13 cellular contexts compared by ENCODE assay signal in genomic region chr12:95203477-95203843, GRCh38. TPM values are rescaled to one million over a fixed set of nuclear protein-coding genes. Genes with fewer than 3 reads are reported as not detected.
DNase-seq lines count a peak whose midpoint lies in the region; ATAC-seq, FAIRE-seq and TF ChIP-seq lines count a peak whose summit lies in the region.
"Had no signal": no experiment of that assay in that cellular context is flagged by ENCODE, and none has a peak within 500 bp of the region (broad histone marks: within the 10 kb centered on the region; RNA-seq: fewer than 3 reads in every experiment).

No MANE protein-coding gene starts in this region.

- no peak for FAIRE-seq in K562 (lab: Jason Lieb, UNC)

- CTCF ChIA-PET in K562 (lab: Yijun Ruan, JAX; ENCODE audit: low intra/inter-chr PET ratio), result no interaction called here

- 0 out of 2 replicates have a peak, but pooled peaks cover under 1% of the 10 kb centered on the region for H3K36me3 ChIP-seq in HUES6 (ENCODE audit: control insufficient read depth, insufficient read depth, low read length)
- no peaks in the 10 kb centered on the region; the same call in 2 of the 3 replicates for H3K36me3 ChIP-seq in K562 (ENCODE audit: control insufficient read depth, insufficient read depth, low read length)
- no peaks in the 10 kb centered on the region for H3K36me3 ChIP-seq in left lung
- H3K36me3 ChIP-seq in thoracic aorta, result no peaks in the 10 kb centered on the region

- peak overlapping the region; percentile 84; the same call in 1 of the 2 replicates for H3K4me2 ChIP-seq in K562 (ENCODE audit: insufficient read depth, low read length)

- H3K4me1 ChIP-seq in HUES6 (ENCODE audit: control insufficient read depth, insufficient read depth, low read length), result peaks cover 79% of the 10 kb centered on the region
- H3K4me1 ChIP-seq in K562 (replicated peaks in 1 of 2; ENCODE audit: control insufficient read depth in 2 of 2, insufficient read depth in 2 of 2, low read length in 2 of 2), result peaks cover 29 to 55% of the 10 kb centered on the region in 2 experiments
- peaks cover 26 to 56% of the 10 kb centered on the region in 2 donors for H3K4me1 ChIP-seq in left lung
- peaks cover 27 to 69% of the 10 kb centered on the region in 2 donors for H3K4me1 ChIP-seq in thoracic aorta (ENCODE audit: control insufficient read depth in 1 of 2, low read depth in 2 of 2)

- H3K79me2 ChIP-seq in K562 (ENCODE audit: control insufficient read depth, insufficient read depth, low read length), result peaks cover 62% of the 10 kb centered on the region

- no peaks in the 10 kb centered on the region for H4K20me1 ChIP-seq in K562 (replicated peaks; ENCODE audit: control insufficient read depth, insufficient read depth, low read length)

- H3K27me3 ChIP-seq in HUES6 (ENCODE audit: control insufficient read depth, insufficient read depth, low read length) (no peaks in the 10 kb centered on the region), K562 (ENCODE audit: control insufficient read depth in 2 of 2, insufficient read depth in 2 of 2, low read length in 2 of 2) (no peaks in the 10 kb centered on the region), left lung (no peaks in the 10 kb centered on the region), thoracic aorta (replicated peaks; ENCODE audit: insufficient read depth) (no peaks in the 10 kb centered on the region)

- TF ChIP-seq POLR2A in K562 (conservative IDR thresholded peaks at IDR 0.05), result no peak

- TF ChIP-seq RAD21 in K562 (CRISPR knock-in tag; conservative IDR thresholded peaks at IDR 0.05 in 1 of 2, IDR thresholded peaks at IDR 0.05 in 1 of 2), result no peak

- WGBS in K562 (ENCODE audit: insufficient coverage, low coverage, missing lambda C conversion rate), result 27% methylated on average over 1 of the region's 1 CpG

- no peak for TF ChIP-seq CTCF in K562 (IDR thresholded peaks at IDR 0.05 in 2 of 3, conservative IDR thresholded peaks at IDR 0.05 in 1 of 3; ENCODE audit: insufficient read depth in 2 of 3, low read depth in 1 of 3, low read length in 3 of 3)
- TF ChIP-seq CTCF in left lung (IDR thresholded peaks at IDR 0.05), result no peak
- TF ChIP-seq CTCF in thoracic aorta (IDR thresholded peaks at IDR 0.05), result no peak

- POLR2A ChIA-PET in K562 (lab: Yijun Ruan, JAX), result interaction anchor here (1.0 kb wide), 2 partner anchors 9 to 16 kb away, joined by 4 read pairs; no protein-coding TSS in a partner anchor

- no peak for ATAC-seq in K562
- no peak for ATAC-seq in left lung
- no peak for ATAC-seq in thoracic aorta (ENCODE audit: insufficient number of reproducible peaks, low FRiP score, low read depth)
- no peak for ATAC-seq in HG02678 (IDR thresholded peaks at IDR 0.05; ENCODE audit: unreplicated experiment)
- ATAC-seq: stimulated activated effector memory CD8-positive, alpha-beta T cell treated with anti-CD3 and anti-CD28 coated beads, Interleukin-12 subunit alpha, Interleukin-12 subunit beta, amount 100 ng/mL, for 72 hours had no signal

- H3K9me3 ChIP-seq in HUES6 (ENCODE audit: control insufficient read depth, insufficient read depth, low read depth, low read length) (no peaks in the 10 kb centered on the region), K562 (replicated peaks; ENCODE audit: control insufficient read depth, insufficient read depth, low read depth, low read length) (no peaks in the 10 kb centered on the region), left lung (no peaks in the 10 kb centered on the region), thoracic aorta (no peaks in the 10 kb centered on the region)

- peak overlapping the region; percentile 84; the same call in 1 of the 2 replicates for H2AFZ ChIP-seq in K562 (ENCODE audit: low read depth, low read length)

- no peaks in the 10 kb centered on the region for H3K9me1 ChIP-seq in K562 (ENCODE audit: control insufficient read depth, insufficient read depth, low read length)

- in situ Hi-C loops in K562 (cut with MboI), result no loop called here

- H3K4me3 ChIP-seq in HUES6 (ENCODE audit: low read depth, low read length), result no peak overlapping the region
- H3K4me3 ChIP-seq in K562, result no peak overlapping the region
- H3K4me3 ChIP-seq in left lung, result no peak overlapping the region
- no peak overlapping the region for H3K4me3 ChIP-seq in thoracic aorta

- no TSS peak for BruUV-seq in K562 (replicated peaks; lab: Mats Ljungman, UMichigan)

- H3K9ac ChIP-seq in HUES6 (ENCODE audit: low read length), result peak overlapping the region; percentile 5
- peak overlapping the region in 1 of 2 experiments; percentile 81; a peak in 2 of 4 replicates for H3K9ac ChIP-seq in K562 (ENCODE audit: insufficient read depth in 1 of 2, low read depth in 2 of 2, low read length in 2 of 2)

- no peak for DNase-seq in K562 (ENCODE audit: extremely low read depth in 1 of 4, low spot score in 3 of 4)
- DNase-seq in left lung, result no peak
- DNase-seq in thoracic aorta (ENCODE audit: low spot score), result no peak
- no peak for DNase-seq in NCI-H526 treated with DMSO at 0.1 percent for 48 hours (lab: John Stamatoyannopoulos, UW)
- no peak for DNase-seq in effector CD4-positive, alpha-beta T cell
- DNase-seq in T-helper 1 cell, result no peak
- DNase-seq: activated CD8-positive, alpha-beta memory T cell treated with anti-CD3 and anti-CD28 coated beads for 24 hours; NCI-H1048; NCI-H345; T-helper 9 cell had no signal

- no peak for TF ChIP-seq EP300 in K562 (IDR thresholded peaks at IDR 0.05; ENCODE audit: low read length)

- H3K27ac ChIP-seq in HUES6 (ENCODE audit: low read depth, low read length) (peak overlapping the region; percentile 69; the same call in 1 of the 2 replicates), K562 (ENCODE audit: extremely low read depth, low read depth, low read length) (peak overlapping the region; percentile 94), left lung (peak overlapping the region; percentile 62 to 79), thoracic aorta (peak overlapping the region; percentile 62 to 77)

- intact Hi-C loops in K562 (cut with micrococcal nuclease) (no loop called here), left lung (cut with DNase I) (no loop called here)

TF ChIP-seq in K562, 482 proteins besides CTCF, POLR2A, EP300 and RAD21:
- no peak for TF ChIP-seq ASH1L (IDR thresholded peaks at IDR 0.05; ENCODE audit: borderline replicate concordance, low read depth, partially characterized antibody)
- TF ChIP-seq ZNF395 (CRISPR knock-in tag; IDR thresholded peaks at IDR 0.05), result 0 out of 2 replicates have a peak, but pooled peaks have one; percentile 33

RNA-seq across cellular contexts. Expression of gene FGD6, which starts 13.8 kb away (rescaled TPM):
- 12.9 and 34.3 TPM in 2 replicates for total RNA-seq in K562 (2011; cell fraction: chromatin; rRNA removed; ENCODE audit: low replicate concordance)
- total RNA-seq in K562 (2011; cell fraction: nucleolus; rRNA removed), result 5.8 and 8.0 TPM in 2 replicates
- total RNA-seq in K562 (2011; cell fraction: nucleoplasm; rRNA removed), result 10.3 and 11.4 TPM in 2 replicates
- 4.7 and 6.4 TPM in 2 replicates for total RNA-seq in K562 (2014; rRNA removed)
- total RNA-seq in K562 (2014; rRNA removed; fragmentation: Illumina TruSeq; extraction: Trizol), result 7.6 and 9.5 TPM in 2 replicates
- total RNA-seq in K562 (2015; rRNA removed; fragmentation: Illumina TruSeq; extraction: Trizol), result 10.0 and 11.1 TPM in 2 replicates
- 6.7 and 8.1 TPM in 2 replicates for total RNA-seq in K562 (2021)
- polyA plus RNA-seq in K562 (2011; rRNA removed), result 4.3 and 5.8 TPM in 2 replicates
- polyA plus RNA-seq in K562 (2011; cell fraction: cytosol; rRNA removed), result 1.4 and 2.6 TPM in 2 replicates
- 3.3 and 5.2 TPM in 2 replicates for polyA plus RNA-seq in K562 (2011; cell fraction: nucleus; rRNA removed)
- polyA plus RNA-seq in K562 (2012), result 2.6 and 3.3 TPM in 2 replicates
- 4.6 and 5.5 TPM in 2 replicates for polyA plus RNA-seq in K562 (2014; fragmentation: Illumina TruSeq; extraction: Trizol)
- 1 to 10 TPM; 1.5 to 2.1 TPM for polyA plus RNA-seq in K562 (2014; fragmentation: Nextera tagmentation; extraction: Ambion mirVana)
- 4.9 and 5.0 TPM in 2 replicates for polyA plus RNA-seq in K562 (2014; rRNA removed)
- polyA minus RNA-seq in K562 (2011; rRNA and poly(A)+ RNA removed), result 17.9 and 23.0 TPM in 2 replicates
- polyA minus RNA-seq in K562 (2011; cell fraction: cytosol; rRNA and poly(A)+ RNA removed), result 6.0 and 10.7 TPM in 2 replicates
- polyA minus RNA-seq in K562 (2011; cell fraction: nucleus; rRNA and poly(A)+ RNA removed), result 7.0 and 11.2 TPM in 2 replicates
- total RNA-seq in left lung, result 10 to 100 TPM; 17.3 to 36.0 TPM
- total RNA-seq in thoracic aorta, result 1 to 10 TPM; 8.4 to 9.8 TPM

RNA-seq across cellular contexts. Expression of gene VEZT, which starts 14.1 kb away (rescaled TPM):
- total RNA-seq in K562 (2011; cell fraction: chromatin; rRNA removed; ENCODE audit: low replicate concordance), result 54.4 and 119 TPM in 2 replicates
- 24.8 and 35.1 TPM in 2 replicates for total RNA-seq in K562 (2011; cell fraction: nucleolus; rRNA removed)
- total RNA-seq in K562 (2011; cell fraction: nucleoplasm; rRNA removed), result 59.2 and 87.3 TPM in 2 replicates
- 23.1 and 23.8 TPM in 2 replicates for total RNA-seq in K562 (2014; rRNA removed)
- total RNA-seq in K562 (2014; rRNA removed; fragmentation: Illumina TruSeq; extraction: Trizol), result 37.1 and 45.5 TPM in 2 replicates
- 39.1 and 44.8 TPM in 2 replicates for total RNA-seq in K562 (2015; rRNA removed; fragmentation: Illumina TruSeq; extraction: Trizol)
- total RNA-seq in K562 (2021), result 24.7 and 32.2 TPM in 2 replicates
- polyA plus RNA-seq in K562 (2011; rRNA removed), result 53.8 and 61.5 TPM in 2 replicates
- polyA plus RNA-seq in K562 (2011; cell fraction: cytosol; rRNA removed), result 17.8 and 22.4 TPM in 2 replicates
- 21.8 and 26.2 TPM in 2 replicates for polyA plus RNA-seq in K562 (2011; cell fraction: nucleus; rRNA removed)
- 21.8 and 28.0 TPM in 2 replicates for polyA plus RNA-seq in K562 (2012)
- polyA plus RNA-seq in K562 (2014; fragmentation: Illumina TruSeq; extraction: Trizol), result 33.2 and 44.2 TPM in 2 replicates
- 10 to 100 TPM; 16.1 to 29.1 TPM for polyA plus RNA-seq in K562 (2014; fragmentation: Nextera tagmentation; extraction: Ambion mirVana)
- polyA plus RNA-seq in K562 (2014; rRNA removed), result 27.6 and 32.6 TPM in 2 replicates
- polyA minus RNA-seq in K562 (2011; rRNA and poly(A)+ RNA removed), result 55.7 and 57.3 TPM in 2 replicates
- polyA minus RNA-seq in K562 (2011; cell fraction: cytosol; rRNA and poly(A)+ RNA removed), result 9.9 and 23.3 TPM in 2 replicates
- polyA minus RNA-seq in K562 (2011; cell fraction: nucleus; rRNA and poly(A)+ RNA removed), result 23.4 and 41.7 TPM in 2 replicates
- 10 to 100 TPM; 69.4 to 84.3 TPM for total RNA-seq in left lung
- total RNA-seq in thoracic aorta, result 100 to 1,000 TPM in 1 of 2 donors, 10 to 100 TPM in 1; 58.3 to 149 TPM
